25 cellular contexts compared by ENCODE assay signal in genomic region chr12:54795664-54796063, GRCh38. TPM values are rescaled to one million over a fixed set of nuclear protein-coding genes. Genes with fewer than 3 reads are reported as not detected.
DNase-seq lines count a peak whose midpoint lies in the region; ATAC-seq and TF ChIP-seq lines count a peak whose summit lies in the region.
"Had no signal": no experiment of that assay in that cellular context is flagged by ENCODE, and none has a peak within 500 bp of the region (broad histone marks: within the 10 kb centered on the region; RNA-seq: fewer than 3 reads in every experiment).

No MANE protein-coding gene starts in this region.

- ATAC-seq in gastroesophageal sphincter = no peak
- ATAC-seq: CD8-positive, alpha-beta T cell; GM12878 had no signal

- DNase-seq in nephron progenitor cell = peak; percentile 12
- DNase-seq in Caco-2 = no peak
- no peak for DNase-seq in neuronal stem cell (ENCODE audit: low spot score)
- DNase-seq: 8988T; ACHN; BE2C; C1 segment of cervical spinal cord; CD4-positive, alpha-beta T cell; CD8-positive, alpha-beta T cell; DMS 273 treated with DMSO at 0.1 percent for 48 hours; DMS153; DMS53; DMS79; DND-41; EL; GDM1 had no signal

- H3K9me3 ChIP-seq in HEK293 (ENCODE audit: control insufficient read depth, insufficient read depth, low read depth, low read length) (no peaks in the 10 kb centered on the region), gastroesophageal sphincter (no peaks in the 10 kb centered on the region), Caco-2 (no peaks in the 10 kb centered on the region), neuronal stem cell (replicated peaks in 1 of 2; ENCODE audit: control insufficient read depth in 2 of 2, insufficient read depth in 1 of 2, low read depth in 1 of 2, low read length in 2 of 2) (no peaks in the 10 kb centered on the region)
- H3K9me3 ChIP-seq: BE2C, BLaER1 had no signal

- H3K27me3 Mint-ChIP-seq in nephron progenitor cell (ENCODE audit: low read depth, poor library complexity) (no peaks in the 10 kb centered on the region), Caco-2 (ENCODE audit: insufficient read depth, unreplicated experiment) (no peaks in the 10 kb centered on the region)

- H3K4me2 ChIP-seq in neuronal stem cell (ENCODE audit: insufficient read depth, low read length, poor library complexity, severe bottlenecking) = no peak overlapping the region
- H3K4me2 ChIP-seq: BLaER1 had no signal

- BruUV-seq in Caco-2 (replicated peaks; lab: Mats Ljungman, UMichigan) = no TSS peak

- intact Hi-C loops in Caco-2 (cut with micrococcal nuclease; ENCODE audit: unreplicated experiment) = no loop called here

- POLR2A ChIA-PET in HEK293 (lab: Yijun Ruan, JAX) (no interaction called here), Caco-2 (lab: Charles Lee) (no interaction called here)

- H3K27ac ChIP-seq in HEK293 (ENCODE audit: extremely low read depth, low read depth, low read length) (no peak overlapping the region), VCaP (0 out of 2 replicates have a peak overlapping the region, but pooled peaks have one; percentile 6), gastroesophageal sphincter (no peak overlapping the region), neuronal stem cell (replicated peaks; ENCODE audit: low read length) (no peak overlapping the region)
- H3K27ac ChIP-seq: BLaER1 had no signal

- no peak overlapping the region for H3K9ac ChIP-seq in neuronal stem cell (ENCODE audit: low read depth, low read length, poor library complexity)
- H3K9ac ChIP-seq: BLaER1 had no signal

- H4K91ac ChIP-seq in neuronal stem cell (ENCODE audit: low read depth, low read length, poor library complexity) = no peak overlapping the region

- H3K4me1 Mint-ChIP-seq in nephron progenitor cell = peaks cover 31% of the 10 kb centered on the region
- H3K4me1 Mint-ChIP-seq in Caco-2 (ENCODE audit: low read depth, unreplicated experiment) = no peaks in the 10 kb centered on the region

- H4K8ac ChIP-seq in neuronal stem cell (ENCODE audit: low read depth, low read length) = no peak overlapping the region

- CTCF ChIA-PET in HEK293 (lab: Yijun Ruan, JAX) (interaction anchor here (1.0 kb wide), 1 partner anchor 163 kb away, joined by 5 read pairs; no protein-coding TSS in a partner anchor), Caco-2 (lab: Charles Lee) (no interaction called here)

- no peak overlapping the region for H3K18ac ChIP-seq in neuronal stem cell (ENCODE audit: low read length)

- H2BK120ac ChIP-seq in neuronal stem cell (ENCODE audit: low read depth, low read length) = no peak overlapping the region

- no peaks in the 10 kb centered on the region for H3K79me1 ChIP-seq in neuronal stem cell (ENCODE audit: low read depth, low read length)

- no peak overlapping the region for H3K23ac ChIP-seq in neuronal stem cell (ENCODE audit: low read depth, low read length, poor library complexity)

- no peak overlapping the region for H2AK5ac ChIP-seq in neuronal stem cell (ENCODE audit: low read depth, low read length)

- H3K36me3 Mint-ChIP-seq in nephron progenitor cell (ENCODE audit: low read depth) = no peaks in the 10 kb centered on the region
- no peaks in the 10 kb centered on the region for H3K36me3 Mint-ChIP-seq in Caco-2 (ENCODE audit: insufficient read depth, unreplicated experiment)
- H3K36me3 Mint-ChIP-seq: CD8-positive, alpha-beta T cell had no signal

- H3K36me3 ChIP-seq in HEK293 (ENCODE audit: control insufficient read depth in 2 of 2, insufficient read depth in 1 of 2, low read length in 2 of 2) (no peaks in the 10 kb centered on the region), gastroesophageal sphincter (no peaks in the 10 kb centered on the region), Caco-2 (ENCODE audit: control insufficient read depth, insufficient read depth, low read length) (no peaks in the 10 kb centered on the region), neuronal stem cell (replicated peaks in 1 of 2; ENCODE audit: control insufficient read depth in 2 of 2, insufficient read depth in 2 of 2, low read length in 2 of 2) (no peaks in the 10 kb centered on the region)
- H3K36me3 ChIP-seq: BE2C, BLaER1 had no signal

- H3K4me3 Mint-ChIP-seq in nephron progenitor cell = peak overlapping the region; percentile 30
- H3K4me3 Mint-ChIP-seq in Caco-2 (ENCODE audit: unreplicated experiment) = no peak overlapping the region
- H3K4me3 Mint-ChIP-seq: CD4-positive, alpha-beta T cell; CD8-positive, alpha-beta T cell had no signal

- H3K4me3 ChIP-seq in HEK293 (ENCODE audit: low read depth, low read length) (no peak overlapping the region), gastroesophageal sphincter (no peak overlapping the region), Caco-2 (ENCODE audit: low read depth, low read length) (no peak overlapping the region), neuronal stem cell (ENCODE audit: low read length in 2 of 2) (no peak overlapping the region)
- H3K4me3 ChIP-seq: BLaER1, GM12878 had no signal

- TF ChIP-seq CTCF in HEK293 (tag by site-specific recombination; IDR thresholded peaks at IDR 0.05) (no peak), VCaP (conservative IDR thresholded peaks at IDR 0.05) (no peak), nephron progenitor cell (IDR thresholded peaks at IDR 0.05) (no peak), gastroesophageal sphincter (IDR thresholded peaks at IDR 0.05) (no peak), Caco-2 (IDR thresholded peaks at IDR 0.05; ENCODE audit: insufficient read depth in 1 of 2, low read depth in 1 of 2, low read length in 1 of 2, severe bottlenecking in 1 of 2, unreplicated experiment in 1 of 2) (no peak)

- H3K4me1 ChIP-seq in HEK293 (ENCODE audit: control insufficient read depth, insufficient read depth, low read length) (no peaks in the 10 kb centered on the region), gastroesophageal sphincter (no peaks in the 10 kb centered on the region), Caco-2 (no peaks in the 10 kb centered on the region), neuronal stem cell (ENCODE audit: control insufficient read depth in 2 of 2, insufficient read depth in 1 of 2, low read depth in 1 of 2, low read length in 2 of 2) (no peaks in the 10 kb centered on the region)
- H3K4me1 ChIP-seq: BE2C, BLaER1 had no signal

- 75 to 79% methylated on average over 6 of the region's 6 CpGs for WGBS in gastroesophageal sphincter (ENCODE audit: low coverage in 1 of 2), 2 donors
- no CpG with 5 or more reads among the region's 6 CpGs for WGBS in neuronal stem cell (ENCODE audit: extremely low coverage in 2 of 2, insufficient read length in 2 of 2, insufficient replicate concordance in 1 of 2), 2 donors

- no peak overlapping the region for H2BK5ac ChIP-seq in neuronal stem cell (ENCODE audit: low read length)

- no peak overlapping the region for H3K4ac ChIP-seq in neuronal stem cell (ENCODE audit: low read length)

- no peak overlapping the region for H2AFZ ChIP-seq in neuronal stem cell (ENCODE audit: low read length)

- peak overlapping the region; percentile 47 for H3K27ac Mint-ChIP-seq in nephron progenitor cell
- H3K27ac Mint-ChIP-seq in Caco-2 (ENCODE audit: unreplicated experiment) = no peak overlapping the region
- H3K27ac Mint-ChIP-seq: CD4-positive, alpha-beta T cell; CD8-positive, alpha-beta T cell had no signal

- H3K9me3 Mint-ChIP-seq in nephron progenitor cell (peaks cover 4% of the 10 kb centered on the region), Caco-2 (ENCODE audit: unreplicated experiment) (no peaks in the 10 kb centered on the region)
- H3K9me3 Mint-ChIP-seq: CD4-positive, alpha-beta T cell; CD8-positive, alpha-beta T cell had no signal

- TF ChIP-seq EP300 in gastroesophageal sphincter (IDR thresholded peaks at IDR 0.05) = no peak

- H3K27me3 ChIP-seq in gastroesophageal sphincter = no peaks in the 10 kb centered on the region
- no peaks in the 10 kb centered on the region for H3K27me3 ChIP-seq in Caco-2 (replicated peaks; ENCODE audit: control insufficient read depth, insufficient read depth, low read length)
- H3K27me3 ChIP-seq in neuronal stem cell (ENCODE audit: control insufficient read depth in 3 of 3, insufficient read depth in 3 of 3, low read depth in 1 of 3, low read length in 3 of 3) = no peaks in the 10 kb centered on the region
- H3K27me3 ChIP-seq: BE2C, BLaER1 had no signal

- no peak for TF ChIP-seq POLR2A in gastroesophageal sphincter (IDR thresholded peaks at IDR 0.05)

- no peak overlapping the region for H2BK15ac ChIP-seq in neuronal stem cell (ENCODE audit: low read length)

- H2BK12ac ChIP-seq in neuronal stem cell (ENCODE audit: low read length) = no peak overlapping the region

- H3K14ac ChIP-seq in neuronal stem cell (ENCODE audit: low read length) = no peak overlapping the region

TF ChIP-seq in HEK293, 187 proteins besides CTCF, POLR2A, EP300 and RAD21:
- TF ChIP-seq SALL2 (tag by site-specific recombination; IDR thresholded peaks at IDR 0.05; ENCODE audit: borderline replicate concordance) (no peak), TRIM28 (IDR thresholded peaks at IDR 0.05; ENCODE audit: borderline replicate concordance, low read length) (peak; percentile 53; the same call in 1 of the 2 replicates)
TF ChIP-seq in HEK293: peak in this region for 1.

RNA-seq across cellular contexts. Expression of gene MUCL1, which starts 58.7 kb away (rescaled TPM):
- total RNA-seq in gastroesophageal sphincter (not detected), Caco-2 (2022) (not detected in 2 replicates)
- not detected for polyA plus RNA-seq in neuronal stem cell (2013, experiment 1 of 2)
- not detected for polyA plus RNA-seq in neuronal stem cell (2013, experiment 2 of 2)
- total RNA-seq: A673; CD4-positive, alpha-beta T cell; CD8-positive, alpha-beta T cell; Daoy; G401; GM12878 had no signal
- polyA plus RNA-seq: AG04450, GM12878 had no signal
